In genomic region chr16:49846800-49847199, GRCh38 we compare ENCODE assay signal across 1 cellular context.
TF ChIP-seq lines count a peak whose summit lies in the region.

No MANE protein-coding gene starts in this region.

TF ChIP-seq in SK-N-SH treated with all-trans-retinoic acid at 6 μM for 48 hours, 23 proteins besides CTCF, POLR2A, EP300 and RAD21 (continued from another document):
- no peak for TF ChIP-seq PATZ1 (CRISPR knock-in tag; IDR thresholded peaks at IDR 0.05; ENCODE audit: borderline replicate concordance)
